In genomic region chr17:35433075-35433894, GRCh38 we compare ENCODE assay signal across 8 cellular contexts. TPM values are rescaled to one million over a fixed set of nuclear protein-coding genes. Genes with fewer than 3 reads are reported as not detected.
DNase-seq lines count a peak whose midpoint lies in the region; TF ChIP-seq lines count a peak whose summit lies in the region.

No MANE protein-coding gene starts in this region.

- peak overlapping the region; percentile 80 for H3K4me3 ChIP-seq in AG04450 (ENCODE audit: low read depth, low read length)
- H3K4me3 ChIP-seq in ovary = peak overlapping the region; percentile 54

- H3K36me3 Mint-ChIP-seq in activated naive CD4-positive, alpha-beta T cell treated with anti-CD3 and anti-CD28 coated beads for 36 hours (ENCODE audit: low read depth) = no peaks in the 10 kb centered on the region
- no peaks in the 10 kb centered on the region for H3K36me3 Mint-ChIP-seq in type B pancreatic cell

- DNase-seq in AG04450 (ENCODE audit: low read depth, low spot score) = peak; percentile 98
- peak; percentile 99 for DNase-seq in H4 (ENCODE audit: low spot score)
- DNase-seq in RWPE1 (ENCODE audit: low spot score) = peak; percentile 90
- DNase-seq in activated naive CD4-positive, alpha-beta T cell treated with anti-CD3 and anti-CD28 coated beads for 36 hours = peak; percentile 88
- peak; percentile 9 for DNase-seq in globus pallidus (ENCODE audit: low spot score)
- DNase-seq in ovary = peak; percentile 59 to 83 (median 69)
- DNase-seq in type B pancreatic cell (ENCODE audit: extremely low spot score, unreplicated experiment) = no peak
- no peak for DNase-seq in D341Med (ENCODE audit: low spot score)

- peaks cover 35% of the 10 kb centered on the region for H3K4me1 Mint-ChIP-seq in activated naive CD4-positive, alpha-beta T cell treated with anti-CD3 and anti-CD28 coated beads for 36 hours (ENCODE audit: low read depth)
- H3K4me1 Mint-ChIP-seq in type B pancreatic cell (ENCODE audit: unreplicated experiment) = peaks cover 13% of the 10 kb centered on the region

- CTCF ChIA-PET in AG04450 (lab: Charles Lee) = interaction anchor here (0.7 to 1.2 kb wide), 6 partner anchors 15 to 314 kb away, joined by 3 to 8 read pairs (median 3); partner anchors contain the start of gene SLFN13
- CTCF ChIA-PET in RWPE1 (lab: Yijun Ruan, JAX) = interaction anchor here (1.0 kb wide), 1 partner anchor 100 kb away, joined by 4 read pairs; no protein-coding TSS in a partner anchor
- CTCF ChIA-PET in activated naive CD4-positive, alpha-beta T cell treated with anti-CD3 and anti-CD28 coated beads for 36 hours (lab: Charles Lee) = interaction anchor here (0.5 to 1.4 kb wide), 4 partner anchors 10 to 193 kb away, joined by 4 to 5 read pairs (median 4); no protein-coding TSS in a partner anchor

- POLR2A ChIA-PET in AG04450 (lab: Yijun Ruan, JAX) (interaction anchor here (0.6 to 2.1 kb wide), 10 partner anchors 10 to 370 kb away, joined by 3 to 25 read pairs (median 4); partner anchors contain the start of genes SLFN11, SLFN13 and SLFN5), RWPE1 (lab: Yijun Ruan, JAX; ENCODE audit: low non-redundant PET) (no interaction called here)

- peak overlapping the region; percentile 88 for H3K27ac Mint-ChIP-seq in activated naive CD4-positive, alpha-beta T cell treated with anti-CD3 and anti-CD28 coated beads for 36 hours
- H3K27ac Mint-ChIP-seq in type B pancreatic cell = peak overlapping the region; percentile 88

- H3K27me3 Mint-ChIP-seq in activated naive CD4-positive, alpha-beta T cell treated with anti-CD3 and anti-CD28 coated beads for 36 hours (ENCODE audit: low read depth) = no peaks in the 10 kb centered on the region
- H3K27me3 Mint-ChIP-seq in type B pancreatic cell = no peaks in the 10 kb centered on the region

- peak overlapping the region; percentile 87 for H3K4me3 Mint-ChIP-seq in activated naive CD4-positive, alpha-beta T cell treated with anti-CD3 and anti-CD28 coated beads for 36 hours
- peak overlapping the region; percentile 88 for H3K4me3 Mint-ChIP-seq in type B pancreatic cell

- TF ChIP-seq POLR2A in ovary (IDR thresholded peaks at IDR 0.05) = no peak

- intact Hi-C loops in activated naive CD4-positive, alpha-beta T cell treated with anti-CD3 and anti-CD28 coated beads for 36 hours (cut with micrococcal nuclease) = loop anchor here (1.0 to 2.0 kb wide), 4 partner anchors 15 to 120 kb away; partner anchors contain the start of gene SLFN13
- intact Hi-C loops in ovary (cut with DNase I) = no loop called here

- H3K27me3 ChIP-seq in AG04450 (ENCODE audit: control insufficient read depth, insufficient read depth, low read length) (no peaks in the 10 kb centered on the region), ovary (no peaks in the 10 kb centered on the region)

- H3K9me3 Mint-ChIP-seq in activated naive CD4-positive, alpha-beta T cell treated with anti-CD3 and anti-CD28 coated beads for 36 hours = no peaks in the 10 kb centered on the region
- peaks cover 5% of the 10 kb centered on the region for H3K9me3 Mint-ChIP-seq in type B pancreatic cell

- H3K4me1 ChIP-seq in ovary (ENCODE audit: insufficient read depth) = peaks cover 12% of the 10 kb centered on the region

- H3K36me3 ChIP-seq in ovary = no peaks in the 10 kb centered on the region

- 1 to 7% (median 6%) methylated on average over 19 of the region's 19 CpGs for WGBS in ovary, 3 donors

- H3K27ac ChIP-seq in AG04450 (ENCODE audit: low read depth, low read length) = peak overlapping the region; percentile 99
- peak overlapping the region; percentile 49 for H3K27ac ChIP-seq in RWPE1
- peak overlapping the region; percentile 54 to 84 for H3K27ac ChIP-seq in ovary

- H3K9me3 ChIP-seq in AG04450 (ENCODE audit: control insufficient read depth, insufficient read depth, low read length) (no peaks in the 10 kb centered on the region), ovary (no peaks in the 10 kb centered on the region)

- TF ChIP-seq EP300 in ovary (IDR thresholded peaks at IDR 0.05) = no peak

- TF ChIP-seq CTCF in AG04450 (IDR thresholded peaks at IDR 0.05; ENCODE audit: low read depth, low read length) (peak; percentile 50), RWPE1 (conservative IDR thresholded peaks at IDR 0.05; ENCODE audit: low read depth) (no peak), ovary (IDR thresholded peaks at IDR 0.05) (no peak), type B pancreatic cell (conservative IDR thresholded peaks at IDR 0.05) (no peak)

RNA-seq across cellular contexts. Expression of gene SLFN12, which starts 1.0 kb away (rescaled TPM):
- 27.7 and 36.1 TPM in 2 replicates for polyA plus RNA-seq in AG04450 (2011; rRNA removed)
- polyA minus RNA-seq in AG04450 (2011; rRNA and poly(A)+ RNA removed) = 24.3 and 39.0 TPM in 2 replicates
- total RNA-seq in H4 (2014; rRNA removed; shearing (Covaris generic)) = 17.4 and 19.8 TPM in 2 replicates
- total RNA-seq in activated naive CD4-positive, alpha-beta T cell treated with anti-CD3 and anti-CD28 coated beads for 36 hours = 1 to 10 TPM; 5.3 to 5.6 TPM
- total RNA-seq in ovary = 10 to 100 TPM in 2 of 7 donors, 1 to 10 TPM in 5; 7.0 to 11.3 (median 7.8) TPM
- polyA plus RNA-seq in ovary = 10 to 100 TPM in 1 of 2 donors, 1 to 10 TPM in 1; 4.4 to 10.3 TPM
- 5.2 and 6.6 TPM in 2 replicates for total RNA-seq in type B pancreatic cell (ENCODE audit: low replicate concordance)

RNA-seq across cellular contexts. Expression of gene SLFN13, which starts 15.3 kb away (rescaled TPM):
- 2.7 and 3.1 TPM in 2 replicates for polyA plus RNA-seq in AG04450 (2011; rRNA removed)
- polyA minus RNA-seq in AG04450 (2011; rRNA and poly(A)+ RNA removed) = 9.7 and 16.3 TPM in 2 replicates
- total RNA-seq in H4 (2014; rRNA removed; shearing (Covaris generic)) = 0.25 and 0.85 TPM in 2 replicates
- 10 to 100 TPM; 28.6 to 30.1 TPM for total RNA-seq in activated naive CD4-positive, alpha-beta T cell treated with anti-CD3 and anti-CD28 coated beads for 36 hours
- total RNA-seq in ovary = 10 to 100 TPM in 5 of 7 donors, 1 to 10 TPM in 2; 1.7 to 20.6 (median 14.4) TPM
- polyA plus RNA-seq in ovary = 1 to 10 TPM in 1 of 2 donors, under 1 TPM in 1; 0.99 to 6.4 TPM
- 14.3 and 17.1 TPM in 2 replicates for total RNA-seq in type B pancreatic cell (ENCODE audit: low replicate concordance)

RNA-seq across cellular contexts. Expression of gene SLFN11, which starts 59.9 kb away (rescaled TPM):
- polyA plus RNA-seq in AG04450 (2011; rRNA removed) = 53.3 and 73.2 TPM in 2 replicates
- 80.3 and 90.2 TPM in 2 replicates for polyA minus RNA-seq in AG04450 (2011; rRNA and poly(A)+ RNA removed)
- total RNA-seq in H4 (2014; rRNA removed; shearing (Covaris generic)) = 37.0 and 47.6 TPM in 2 replicates
- 10 to 100 TPM; 46.4 to 49.6 TPM for total RNA-seq in activated naive CD4-positive, alpha-beta T cell treated with anti-CD3 and anti-CD28 coated beads for 36 hours
- 10 to 100 TPM; 27.7 to 75.0 (median 42.7) TPM for total RNA-seq in ovary
- polyA plus RNA-seq in ovary = 10 to 100 TPM in 1 of 2 donors, 1 to 10 TPM in 1; 9.6 to 36.0 TPM
- 19.8 and 30.7 TPM in 2 replicates for total RNA-seq in type B pancreatic cell (ENCODE audit: low replicate concordance)

Comparison
In these comparisons a context has a peak if more than half of its experiments do, and no peak if none do; other contexts are left out.
1. DNase-seq: peak in AG04450 (single experiment), H4 (single experiment), RWPE1 (single experiment), activated naive CD4-positive, alpha-beta T cell treated with anti-CD3 and anti-CD28 coated beads for 36 hours (single experiment), globus pallidus (single experiment) and ovary (5 of 5); none in type B pancreatic cell (single experiment) and D341Med (single experiment).
2. H3K27ac ChIP-seq: peak in every context shown above with its lines; median percentile 99 in AG04450; 69 in ovary; 49 in RWPE1.